ENCODE assay signal across 8 cellular contexts in the genomic region with DNA sequence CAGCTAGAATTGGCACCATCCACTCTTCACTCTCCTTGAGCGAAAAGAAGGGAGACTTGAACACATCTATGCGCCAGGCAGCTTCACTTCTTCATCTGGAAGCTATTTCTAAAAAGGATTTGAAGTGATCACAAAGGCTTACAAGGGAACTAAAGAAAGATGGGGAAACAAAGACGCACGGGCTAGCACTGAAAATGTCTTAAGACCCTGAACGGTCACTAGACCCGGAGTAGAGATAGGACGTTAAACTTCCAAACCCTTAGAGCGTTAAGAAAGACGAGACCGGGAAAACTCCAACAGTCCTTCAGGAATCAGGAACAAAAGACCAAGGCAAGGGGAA. TPM values are rescaled to one million over a fixed set of nuclear protein-coding genes. Genes with fewer than 3 reads are reported as not detected.
DNase-seq lines count a peak whose midpoint lies in the region; ATAC-seq and TF ChIP-seq lines count a peak whose summit lies in the region.

No MANE protein-coding gene starts in this region.

- no peaks in the 10 kb centered on the region for H3K36me3 ChIP-seq in fibroblast of lung (ENCODE audit: control insufficient read depth, insufficient read depth, low read length)
- H3K36me3 ChIP-seq in CD4-positive, alpha-beta memory T cell (ENCODE audit: insufficient read depth, low read length) = no peaks in the 10 kb centered on the region

- H3K4me2 ChIP-seq in fibroblast of lung (ENCODE audit: extremely low read depth, insufficient read depth, low read length) = peak overlapping the region; percentile 83

- no peaks in the 10 kb centered on the region for H4K20me1 ChIP-seq in fibroblast of lung (ENCODE audit: control insufficient read depth, extremely low read depth, insufficient read depth, low read length)

- TF ChIP-seq POLR2A in GM18505 (IDR thresholded peaks at IDR 0.05; ENCODE audit: borderline replicate concordance, extremely low read depth, insufficient read depth, insufficient read length) = no peak

- H3K4me3 ChIP-seq in fibroblast of lung (replicated peaks in 1 of 4; ENCODE audit: control extremely low read depth in 1 of 4, insufficient read depth in 1 of 4, low read depth in 3 of 4, low read length in 4 of 4) = no peak overlapping the region
- no peak overlapping the region for H3K4me3 ChIP-seq in CD4-positive, alpha-beta memory T cell (ENCODE audit: low read length in 2 of 2)

- H3K4me1 Mint-ChIP-seq in CD4-positive, alpha-beta memory T cell = peaks cover 4 to 16% (median 8%) of the 10 kb centered on the region in 4 donors

- intact Hi-C loops in CD4-positive, alpha-beta memory T cell (cut with micrococcal nuclease) = loop anchor here (10.0 kb wide), 1 partner anchor 619 kb away; no protein-coding TSS in a partner anchor

- peaks cover 43 to 54% of the 10 kb centered on the region in 2 donors for H3K27me3 Mint-ChIP-seq in CD4-positive, alpha-beta memory T cell

- no peak overlapping the region for H3K27ac Mint-ChIP-seq in CD4-positive, alpha-beta memory T cell

- peaks cover 0 to 4% (median 0%) of the 10 kb centered on the region in 8 donors for H3K9me3 Mint-ChIP-seq in CD4-positive, alpha-beta memory T cell

- peak; percentile 65 for DNase-seq in NCI-H2227 treated with DMSO at 0.1 percent for 48 hours (lab: John Stamatoyannopoulos, UW)
- DNase-seq in fibroblast of lung (ENCODE audit: low read depth in 2 of 2) = no peak
- DNase-seq in pons (ENCODE audit: low spot score) = peak; percentile 19
- DNase-seq in islet precursor cell = no peak
- DNase-seq in CD4-positive, alpha-beta memory T cell = no peak
- no peak for DNase-seq in RPMI8226

- H3K4me3 Mint-ChIP-seq in CD4-positive, alpha-beta memory T cell = peak overlapping the region in 3 of 8 donors; percentile 40 to 77 (median 64)

- no peak overlapping the region for H3K9ac ChIP-seq in fibroblast of lung (ENCODE audit: insufficient read depth, low read length)

- H2AFZ ChIP-seq in fibroblast of lung (ENCODE audit: low read length) = no peak overlapping the region

- H3K4me1 ChIP-seq in fibroblast of lung (ENCODE audit: control insufficient read depth, extremely low read depth, insufficient read depth, low read length) = no peaks in the 10 kb centered on the region
- peaks cover 11% of the 10 kb centered on the region for H3K4me1 ChIP-seq in CD4-positive, alpha-beta memory T cell (ENCODE audit: insufficient read depth, low read length)

- H3K36me3 Mint-ChIP-seq in CD4-positive, alpha-beta memory T cell = no peaks in the 10 kb centered on the region

- H3K27me3 ChIP-seq in fibroblast of lung (ENCODE audit: control insufficient read depth, insufficient read depth, low read length) = peaks cover 48% of the 10 kb centered on the region
- H3K27me3 ChIP-seq in CD4-positive, alpha-beta memory T cell (ENCODE audit: insufficient read depth, low read length) = peaks cover 26% of the 10 kb centered on the region

- H3K79me2 ChIP-seq in fibroblast of lung (ENCODE audit: control insufficient read depth, insufficient read depth, low read length) = no peaks in the 10 kb centered on the region

- POLR2A ChIA-PET in CD4-positive, alpha-beta memory T cell (lab: Charles Lee; ENCODE audit: partially characterized antibody) = interaction anchor here (0.9 to 2.5 kb wide), 4 partner anchors 11 to 152 kb away, joined by 3 to 11 read pairs (median 4); no protein-coding TSS in a partner anchor

- no peak overlapping the region for H3K27ac ChIP-seq in fibroblast of lung (ENCODE audit: insufficient read depth, low read length)
- H3K27ac ChIP-seq in CD4-positive, alpha-beta memory T cell (ENCODE audit: low read depth, low read length) = no peak overlapping the region

- CTCF ChIA-PET in CD4-positive, alpha-beta memory T cell (lab: Charles Lee; ENCODE audit: partially characterized antibody) = interaction anchor here (0.6 to 6.6 kb wide), 42 partner anchors 8 to 1759 kb away, joined by 3 to 93 read pairs (median 4); partner anchors contain the start of genes CLCN2 and POLR2H

- ATAC-seq in GM18505 (IDR thresholded peaks at IDR 0.05; ENCODE audit: unreplicated experiment) (peak; percentile 22), HG02610 (IDR thresholded peaks at IDR 0.05; ENCODE audit: unreplicated experiment) (no peak)

- TF ChIP-seq CTCF in fibroblast of lung (conservative IDR thresholded peaks at IDR 0.05 in 1 of 2, IDR thresholded peaks at IDR 0.05 in 1 of 2; ENCODE audit: low read depth in 1 of 2, low read length in 2 of 2) = no peak

- H3K9me3 ChIP-seq in fibroblast of lung (ENCODE audit: control insufficient read depth, insufficient read depth, low read depth, low read length) = no peaks in the 10 kb centered on the region
- H3K9me3 ChIP-seq in CD4-positive, alpha-beta memory T cell (ENCODE audit: control insufficient read depth in 1 of 2, low read length in 2 of 2) = no peaks in the 10 kb centered on the region

RNA-seq across cellular contexts. Expression of gene EPHB3, which starts 47.5 kb away (rescaled TPM):
- total RNA-seq in fibroblast of lung = 3.9 and 7.6 TPM in 2 replicates
- polyA plus RNA-seq in fibroblast of lung = 1.6 and 2.2 TPM in 2 replicates
- 4.0 and 5.1 TPM in 2 replicates for polyA plus RNA-seq in fibroblast of lung (2012)
- 21.6 and 24.8 TPM in 2 replicates for polyA minus RNA-seq in fibroblast of lung (ENCODE audit: low replicate concordance)
- under 1 TPM; 0.29 to 0.67 TPM for total RNA-seq in CD4-positive, alpha-beta memory T cell
- under 1 TPM; 0.04 to 0.79 TPM for polyA plus RNA-seq in CD4-positive, alpha-beta memory T cell

Comparison
In these comparisons a context has a peak if more than half of its experiments do, and no peak if none do; other contexts are left out.
1. DNase-seq: peak in NCI-H2227 treated with DMSO at 0.1 percent for 48 hours (single experiment) and pons (single experiment); none in fibroblast of lung (0 of 2), islet precursor cell (single experiment), CD4-positive, alpha-beta memory T cell (0 of 5) and RPMI8226 (single experiment).